11 cellular contexts compared by ENCODE assay signal in genomic region chr6:40852667-40853383, GRCh38.
A peak's percentile ranks its signal among the peaks of the same experiment; 100 is the strongest.
DNase-seq lines count a peak whose midpoint lies in the region; ATAC-seq and TF ChIP-seq lines count a peak whose summit lies in the region.
"Had no signal": no experiment of that assay in that cellular context is flagged by ENCODE, and none has a peak within 500 bp of the region (broad histone marks: within the 10 kb centered on the region; RNA-seq: fewer than 3 reads in every experiment).

No MANE protein-coding gene starts in this region.

- H3K4me3 ChIP-seq in HFF-Myc (replicated peaks; ENCODE audit: low read depth, low read length), result no peak overlapping the region
- no peak overlapping the region for H3K4me3 ChIP-seq in lower lobe of right lung
- no peak overlapping the region for H3K4me3 ChIP-seq in spleen
- H3K4me3 ChIP-seq: ovary had no signal

- H3K27ac ChIP-seq in lower lobe of right lung (no peak overlapping the region), spleen (no peak overlapping the region)
- H3K27ac ChIP-seq: ovary had no signal

- intact Hi-C loops in activated CD8-positive, alpha-beta T cell treated with anti-CD3 and anti-CD28 coated beads for 36 hours (cut with micrococcal nuclease), result no loop called here
- intact Hi-C loops in lower lobe of right lung (cut with DNase I), result no loop called here
- intact Hi-C loops in spleen (cut with DNase I; ENCODE audit: low total_unique reads), result no loop called here

- H3K4me3 Mint-ChIP-seq in activated CD8-positive, alpha-beta T cell treated with anti-CD3 and anti-CD28 coated beads for 36 hours, result no peak overlapping the region
- H3K4me3 Mint-ChIP-seq: brain had no signal

- no peaks in the 10 kb centered on the region for H3K36me3 ChIP-seq in lower lobe of right lung
- H3K36me3 ChIP-seq in spleen, result no peaks in the 10 kb centered on the region
- H3K36me3 ChIP-seq: ovary had no signal

- TF ChIP-seq POLR2A in spleen (IDR thresholded peaks at IDR 0.05), result no peak

- peak; percentile 6 for DNase-seq in COLO668 (lab: John Stamatoyannopoulos, UW; ENCODE audit: unreplicated experiment)
- no peak for DNase-seq in HFF-Myc (ENCODE audit: extremely low read depth, low read depth)
- DNase-seq in activated CD8-positive, alpha-beta T cell treated with anti-CD3 and anti-CD28 coated beads for 36 hours, result peak; percentile 28
- DNase-seq in lower lobe of right lung, result no peak
- no peak for DNase-seq in spleen
- no peak for DNase-seq in activated effector memory CD4-positive, alpha-beta T cell treated with anti-CD3 and anti-CD28 coated beads, Interleukin-2, amount 50 U/mL, for 16 hours
- DNase-seq: NCI-H774, ovary had no signal

- TF ChIP-seq CTCF in HFF-Myc (IDR thresholded peaks at IDR 0.05; ENCODE audit: low read depth, low read length, missing control alignments) (peak; percentile 55), lower lobe of right lung (IDR thresholded peaks at IDR 0.05) (peak; percentile 31), spleen (IDR thresholded peaks at IDR 0.05 in 8 of 11, conservative IDR thresholded peaks at IDR 0.05 in 3 of 11) (peak in 4 of 11 experiments; percentile 18 to 25 (median 22))
- TF ChIP-seq CTCF in activated CD8-positive, alpha-beta T cell treated with anti-CD3 and anti-CD28 coated beads for 36 hours (IDR thresholded peaks at IDR 0.05), result peak; percentile 67

- POLR2A ChIA-PET in activated CD8-positive, alpha-beta T cell treated with anti-CD3 and anti-CD28 coated beads for 36 hours (lab: Charles Lee), result no interaction called here

- 14 to 49% (median 41%) methylated on average over 6 of the region's 6 CpGs for WGBS in spleen, 5 donors

- CTCF ChIA-PET in activated CD8-positive, alpha-beta T cell treated with anti-CD3 and anti-CD28 coated beads for 36 hours (lab: Charles Lee), result interaction anchor here (1.0 to 1.5 kb wide), 3 partner anchors 10 to 17 kb away, joined by 3 to 5 read pairs (median 4); no protein-coding TSS in a partner anchor

- H3K9me3 Mint-ChIP-seq in activated CD8-positive, alpha-beta T cell treated with anti-CD3 and anti-CD28 coated beads for 36 hours, result no peaks in the 10 kb centered on the region
- H3K9me3 Mint-ChIP-seq: brain had no signal

- H3K9me3 ChIP-seq in lower lobe of right lung, result no peaks in the 10 kb centered on the region
- H3K9me3 ChIP-seq in spleen, result no peaks in the 10 kb centered on the region
- H3K9me3 ChIP-seq: ovary had no signal

- H3K27me3 ChIP-seq in lower lobe of right lung (ENCODE audit: low read depth) (no peaks in the 10 kb centered on the region), spleen (replicated peaks in 1 of 7) (peaks cover 0 to 5% (median 0%) of the 10 kb centered on the region in 7 donors)
- H3K27me3 ChIP-seq: ovary had no signal

- H3K36me3 Mint-ChIP-seq in activated CD8-positive, alpha-beta T cell treated with anti-CD3 and anti-CD28 coated beads for 36 hours (ENCODE audit: low read depth), result no peaks in the 10 kb centered on the region
- H3K36me3 Mint-ChIP-seq: brain had no signal

- peaks cover 5% of the 10 kb centered on the region for H3K4me1 Mint-ChIP-seq in activated CD8-positive, alpha-beta T cell treated with anti-CD3 and anti-CD28 coated beads for 36 hours (ENCODE audit: low read depth)

- peak; percentile 55 for ATAC-seq in activated CD8-positive, alpha-beta T cell treated with anti-CD3 and anti-CD28 coated beads for 36 hours
- ATAC-seq in lower lobe of right lung (peak; percentile 11 to 50), HG02938 (IDR thresholded peaks at IDR 0.05; ENCODE audit: unreplicated experiment) (no peak), GM21447 (IDR thresholded peaks at IDR 0.05; ENCODE audit: unreplicated experiment) (no peak)

- peaks cover 4% of the 10 kb centered on the region for H3K27me3 Mint-ChIP-seq in activated CD8-positive, alpha-beta T cell treated with anti-CD3 and anti-CD28 coated beads for 36 hours

- no peaks in the 10 kb centered on the region for H3K4me1 ChIP-seq in lower lobe of right lung
- H3K4me1 ChIP-seq in spleen, result no peaks in the 10 kb centered on the region

- peak overlapping the region; percentile 61 for H3K27ac Mint-ChIP-seq in activated CD8-positive, alpha-beta T cell treated with anti-CD3 and anti-CD28 coated beads for 36 hours
- H3K27ac Mint-ChIP-seq: brain had no signal

Comparison
In these comparisons a context has a peak if more than half of its experiments do, and no peak if none do; other contexts are left out.
1. DNase-seq: peak in COLO668 (single experiment) and activated CD8-positive, alpha-beta T cell treated with anti-CD3 and anti-CD28 coated beads for 36 hours (single experiment); none in HFF-Myc (single experiment), lower lobe of right lung (single experiment), spleen (single experiment) and activated effector memory CD4-positive, alpha-beta T cell treated with anti-CD3 and anti-CD28 coated beads, Interleukin-2, amount 50 U/mL, for 16 hours (single experiment).
2. ATAC-seq: peak in activated CD8-positive, alpha-beta T cell treated with anti-CD3 and anti-CD28 coated beads for 36 hours (single experiment) and lower lobe of right lung (2 of 2); none in HG02938 (single experiment) and GM21447 (single experiment).